9 cellular contexts compared by ENCODE assay signal in the genomic region with DNA sequence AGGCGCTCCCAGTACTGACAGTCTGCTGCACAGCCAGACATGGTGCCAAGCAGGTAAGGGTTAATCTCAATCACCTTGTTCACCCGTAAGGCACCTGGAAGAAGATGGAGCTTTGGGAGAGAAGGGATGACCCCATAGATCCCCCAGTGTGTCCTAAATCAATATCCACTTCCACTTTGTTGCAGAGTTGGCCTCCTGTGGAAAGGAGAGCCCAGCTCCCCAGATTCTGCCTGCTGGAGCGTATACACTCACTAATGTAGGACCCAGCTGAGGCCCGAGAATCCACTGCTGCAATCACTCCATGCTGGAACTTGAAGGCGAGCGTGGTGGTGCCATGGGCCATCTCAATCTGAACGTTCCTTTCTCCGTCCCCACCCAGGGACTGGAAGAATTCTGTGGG. TPM values are rescaled to one million over a fixed set of nuclear protein-coding genes. Genes with fewer than 3 reads are reported as not detected.
DNase-seq lines count a peak whose midpoint lies in the region; ATAC-seq, FAIRE-seq and TF ChIP-seq lines count a peak whose summit lies in the region.
"Had no signal": no experiment of that assay in that cellular context is flagged by ENCODE, and none has a peak within 500 bp of the region (broad histone marks: within the 10 kb centered on the region; RNA-seq: fewer than 3 reads in every experiment).

No MANE protein-coding gene starts in this region.

- no peak for TF ChIP-seq CTCF in liver (IDR thresholded peaks at IDR 0.05; ENCODE audit: low read depth, low read length, missing input control)
- no peak for TF ChIP-seq CTCF in thoracic aorta (IDR thresholded peaks at IDR 0.05)

- ATAC-seq in thoracic aorta (ENCODE audit: insufficient number of reproducible peaks, low FRiP score, low read depth), result no peak
- ATAC-seq in GM21381 (IDR thresholded peaks at IDR 0.05; ENCODE audit: unreplicated experiment), result no peak

- peak overlapping the region in 1 of 2 donors; percentile 94 for H3K9ac ChIP-seq in liver (ENCODE audit: low read depth in 1 of 2, low read length in 2 of 2)

- POLR2A ChIA-PET in activated CD4-positive, alpha-beta memory T cell treated with anti-CD3 and anti-CD28 coated beads, Interleukin-2, amount 10 ng/mL, durations not matched to agents 7 days and 5 days (lab: Charles Lee), result interaction anchor here (0.7 to 16.8 kb wide), 7 partner anchors 8 to 142 kb away, joined by 3 to 1055 read pairs (median 80); partner anchors contain the start of genes BRD2, PSMB9 and TAP1

- peaks cover 93% of the 10 kb centered on the region for H3K36me3 Mint-ChIP-seq in activated T-cell treated with anti-CD3 and anti-CD28 coated beads, Interleukin-2, amount 50 U/mL, for 24 hours (ENCODE audit: low read depth)
- H3K36me3 Mint-ChIP-seq in activated CD4-positive, alpha-beta memory T cell treated with anti-CD3 and anti-CD28 coated beads, Interleukin-2, amount 10 ng/mL, durations not matched to agents 7 days and 5 days (ENCODE audit: low read depth), result peaks cover 83% of the 10 kb centered on the region

- peak overlapping the region; percentile 98 for H3K4me3 Mint-ChIP-seq in activated T-cell treated with anti-CD3 and anti-CD28 coated beads, Interleukin-2, amount 50 U/mL, for 24 hours
- H3K4me3 Mint-ChIP-seq in activated CD4-positive, alpha-beta memory T cell treated with anti-CD3 and anti-CD28 coated beads, Interleukin-2, amount 10 ng/mL, durations not matched to agents 7 days and 5 days, result peak overlapping the region; percentile 97

- H3K27me3 ChIP-seq in liver (ENCODE audit: control insufficient read depth in 4 of 4, insufficient read depth in 4 of 4, low read length in 3 of 4) (no peaks in the 10 kb centered on the region), thoracic aorta (replicated peaks; ENCODE audit: insufficient read depth) (no peaks in the 10 kb centered on the region)
- H3K27me3 ChIP-seq: brain microvascular endothelial cell had no signal

- H3K27ac ChIP-seq in liver (ENCODE audit: low read depth in 1 of 2, low read length in 2 of 2), result peak overlapping the region in 1 of 2 donors; percentile 94
- peak overlapping the region in 1 of 2 donors; percentile 94 for H3K27ac ChIP-seq in thoracic aorta
- H3K27ac ChIP-seq: brain microvascular endothelial cell had no signal

- no peaks in the 10 kb centered on the region for H3K27me3 Mint-ChIP-seq in activated T-cell treated with anti-CD3 and anti-CD28 coated beads, Interleukin-2, amount 50 U/mL, for 24 hours
- no peaks in the 10 kb centered on the region for H3K27me3 Mint-ChIP-seq in activated CD4-positive, alpha-beta memory T cell treated with anti-CD3 and anti-CD28 coated beads, Interleukin-2, amount 10 ng/mL, durations not matched to agents 7 days and 5 days

- H3K36me3 ChIP-seq in liver (ENCODE audit: control insufficient read depth in 4 of 4, insufficient read depth in 3 of 4, low read depth in 1 of 4, low read length in 3 of 4) (peaks cover 2 to 21% (median 11%) of the 10 kb centered on the region in 4 donors), thoracic aorta (peaks cover 11% of the 10 kb centered on the region)

- H3K27ac Mint-ChIP-seq in activated T-cell treated with anti-CD3 and anti-CD28 coated beads, Interleukin-2, amount 50 U/mL, for 24 hours, result peak overlapping the region; percentile 100
- peak overlapping the region; percentile 99 for H3K27ac Mint-ChIP-seq in activated CD4-positive, alpha-beta memory T cell treated with anti-CD3 and anti-CD28 coated beads, Interleukin-2, amount 10 ng/mL, durations not matched to agents 7 days and 5 days

- TF ChIP-seq RAD21 in liver (IDR thresholded peaks at IDR 0.05), result no peak

- 81% methylated on average over 8 of the region's 8 CpGs for WGBS in liver

- no peak for FAIRE-seq in frontal cortex (lab: Jason Lieb, UNC)

- H3K4me1 ChIP-seq in liver (ENCODE audit: control insufficient read depth in 4 of 4, insufficient read depth in 4 of 4, low read length in 3 of 4) (peaks cover 9 to 52% (median 27%) of the 10 kb centered on the region in 4 donors), thoracic aorta (ENCODE audit: control insufficient read depth in 1 of 2, low read depth in 2 of 2) (peaks cover 6 to 19% of the 10 kb centered on the region in 2 donors)

- H3K4me3 ChIP-seq in liver (ENCODE audit: low read depth in 1 of 3, low read length in 3 of 3), result peak overlapping the region in 2 of 3 donors; percentile 75 to 91
- H3K4me3 ChIP-seq in thoracic aorta, result peak overlapping the region; percentile 93

- H3K9me3 ChIP-seq in liver (ENCODE audit: control insufficient read depth in 4 of 4, low read length in 3 of 4) (no peaks in the 10 kb centered on the region), thoracic aorta (no peaks in the 10 kb centered on the region)

- H3K9me3 Mint-ChIP-seq in activated T-cell treated with anti-CD3 and anti-CD28 coated beads, Interleukin-2, amount 50 U/mL, for 24 hours, result no peaks in the 10 kb centered on the region
- no peaks in the 10 kb centered on the region for H3K9me3 Mint-ChIP-seq in activated CD4-positive, alpha-beta memory T cell treated with anti-CD3 and anti-CD28 coated beads, Interleukin-2, amount 10 ng/mL, durations not matched to agents 7 days and 5 days

- CTCF ChIA-PET in activated CD4-positive, alpha-beta memory T cell treated with anti-CD3 and anti-CD28 coated beads, Interleukin-2, amount 10 ng/mL, durations not matched to agents 7 days and 5 days (lab: Charles Lee), result interaction anchor here (0.6 to 6.3 kb wide), 4 partner anchors 15 to 1244 kb away, joined by 3 to 337 read pairs (median 118); partner anchors contain the start of genes PSMB9 and TAP1

- peaks cover 69% of the 10 kb centered on the region for H3K4me1 Mint-ChIP-seq in activated T-cell treated with anti-CD3 and anti-CD28 coated beads, Interleukin-2, amount 50 U/mL, for 24 hours (ENCODE audit: low read depth)
- H3K4me1 Mint-ChIP-seq in activated CD4-positive, alpha-beta memory T cell treated with anti-CD3 and anti-CD28 coated beads, Interleukin-2, amount 10 ng/mL, durations not matched to agents 7 days and 5 days, result peaks cover 59% of the 10 kb centered on the region

- DNase-seq in activated T-cell treated with anti-CD3 and anti-CD28 coated beads, Interleukin-2, amount 50 U/mL, for 24 hours, result no peak
- DNase-seq in activated T-cell treated with anti-CD3 and anti-CD28 coated beads for 4 hours (no peak), thoracic aorta (ENCODE audit: low spot score) (no peak), NCI-H2081 (lab: John Stamatoyannopoulos, UW) (no peak), frontal cortex (ENCODE audit: low spot score in 2 of 2) (no peak)
- DNase-seq in activated CD4-positive, alpha-beta memory T cell treated with anti-CD3 and anti-CD28 coated beads, Interleukin-2, amount 10 ng/mL, durations not matched to agents 7 days and 5 days, result no peak
- DNase-seq: brain microvascular endothelial cell had no signal

TF ChIP-seq in liver, 16 proteins besides CTCF, POLR2A, EP300 and RAD21 (continues in another document):
- TF ChIP-seq REST (IDR thresholded peaks at IDR 0.05), result no peak

RNA-seq across cellular contexts. Expression of gene PSMB8, which starts 1.2 kb away (rescaled TPM):
- total RNA-seq in activated CD4-positive, alpha-beta memory T cell treated with anti-CD3 and anti-CD28 coated beads, Interleukin-2, amount 10 ng/mL, durations not matched to agents 7 days and 5 days, result 100 to 1,000 TPM; 389 to 401 TPM
- total RNA-seq in liver (10 to 100 TPM; 19.9 to 39.1 TPM), thoracic aorta (10 to 100 TPM; 28.4 to 43.3 TPM), frontal cortex (3.3 TPM)
- polyA plus RNA-seq in liver, result 10 to 100 TPM; 49.0 to 75.1 TPM

RNA-seq across cellular contexts. Expression of gene TAP2, which starts 4.2 kb away (rescaled TPM):
- total RNA-seq in activated CD4-positive, alpha-beta memory T cell treated with anti-CD3 and anti-CD28 coated beads, Interleukin-2, amount 10 ng/mL, durations not matched to agents 7 days and 5 days, result 100 to 1,000 TPM; 203 to 211 TPM
- 1 to 10 TPM; 5.1 to 7.7 TPM for total RNA-seq in liver
- polyA plus RNA-seq in liver, result 10 to 100 TPM in 1 of 2 donors, 1 to 10 TPM in 1; 2.2 to 14.9 TPM
- 10 to 100 TPM in 1 of 2 donors, 1 to 10 TPM in 1; 9.6 to 17.3 TPM for total RNA-seq in thoracic aorta
- total RNA-seq in frontal cortex, result 2.4 TPM

RNA-seq across cellular contexts. Expression of gene TAP1, which starts 10.8 kb away (rescaled TPM):
- total RNA-seq in activated CD4-positive, alpha-beta memory T cell treated with anti-CD3 and anti-CD28 coated beads, Interleukin-2, amount 10 ng/mL, durations not matched to agents 7 days and 5 days, result 100 to 1,000 TPM; 410 to 412 TPM
- total RNA-seq in liver (10 to 100 TPM in 1 of 2 donors, 1 to 10 TPM in 1; 9.8 to 18.2 TPM), thoracic aorta (10 to 100 TPM; 41.6 to 46.9 TPM), frontal cortex (3.7 TPM)
- 10 to 100 TPM; 10.3 to 14.3 TPM for polyA plus RNA-seq in liver

RNA-seq across cellular contexts. Expression of gene PSMB9, which starts 11.3 kb away (rescaled TPM):
- 100 to 1,000 TPM; 368 to 372 TPM for total RNA-seq in activated CD4-positive, alpha-beta memory T cell treated with anti-CD3 and anti-CD28 coated beads, Interleukin-2, amount 10 ng/mL, durations not matched to agents 7 days and 5 days
- total RNA-seq in liver (10 to 100 TPM; 11.7 to 13.4 TPM), thoracic aorta (10 to 100 TPM; 24.2 to 25.7 TPM), frontal cortex (0.82 TPM)
- polyA plus RNA-seq in liver, result 10 to 100 TPM; 27.1 to 31.6 TPM

RNA-seq across cellular contexts. Expression of gene HLA-DOB, which starts 25.9 kb away (rescaled TPM):
- 1 to 10 TPM; 1.5 to 2.2 TPM for total RNA-seq in activated CD4-positive, alpha-beta memory T cell treated with anti-CD3 and anti-CD28 coated beads, Interleukin-2, amount 10 ng/mL, durations not matched to agents 7 days and 5 days
- total RNA-seq in liver, result under 1 TPM in 1 of 2 donors, not detected in 1; 0.25 TPM
- polyA plus RNA-seq in liver, result under 1 TPM; 0.16 to 0.67 TPM
- total RNA-seq in thoracic aorta, result under 1 TPM in 1 of 2 donors, not detected in 1; 0.54 TPM
- not detected for total RNA-seq in frontal cortex

Comparison
In these comparisons a context has a peak if more than half of its experiments do, and no peak if none do; other contexts are left out.
1. RNA of gene PSMB8, which starts 1.2 kb away (total RNA-seq): 389 to 401 TPM in activated CD4-positive, alpha-beta memory T cell treated with anti-CD3 and anti-CD28 coated beads, Interleukin-2, amount 10 ng/mL, durations not matched to agents 7 days and 5 days; 28.4 to 43.3 TPM in thoracic aorta, 19.9 to 39.1 TPM in liver and 3.3 TPM in frontal cortex (single experiment); every median in the first group is over 4 times any median in the second.
2. RNA of gene TAP2, which starts 4.2 kb away (total RNA-seq): 203 to 211 TPM in activated CD4-positive, alpha-beta memory T cell treated with anti-CD3 and anti-CD28 coated beads, Interleukin-2, amount 10 ng/mL, durations not matched to agents 7 days and 5 days; 9.6 to 17.3 TPM in thoracic aorta, 5.1 to 7.7 TPM in liver and 2.4 TPM in frontal cortex (single experiment); every median in the first group is over 10 times any median in the second.
3. RNA of gene TAP1, which starts 10.8 kb away (total RNA-seq): 410 to 412 TPM in activated CD4-positive, alpha-beta memory T cell treated with anti-CD3 and anti-CD28 coated beads, Interleukin-2, amount 10 ng/mL, durations not matched to agents 7 days and 5 days; 41.6 to 46.9 TPM in thoracic aorta, 9.8 to 18.2 TPM in liver and 3.7 TPM in frontal cortex (single experiment); every median in the first group is over 4 times any median in the second.